ENCODE assay signal across 23 cellular contexts in the genomic region with DNA sequence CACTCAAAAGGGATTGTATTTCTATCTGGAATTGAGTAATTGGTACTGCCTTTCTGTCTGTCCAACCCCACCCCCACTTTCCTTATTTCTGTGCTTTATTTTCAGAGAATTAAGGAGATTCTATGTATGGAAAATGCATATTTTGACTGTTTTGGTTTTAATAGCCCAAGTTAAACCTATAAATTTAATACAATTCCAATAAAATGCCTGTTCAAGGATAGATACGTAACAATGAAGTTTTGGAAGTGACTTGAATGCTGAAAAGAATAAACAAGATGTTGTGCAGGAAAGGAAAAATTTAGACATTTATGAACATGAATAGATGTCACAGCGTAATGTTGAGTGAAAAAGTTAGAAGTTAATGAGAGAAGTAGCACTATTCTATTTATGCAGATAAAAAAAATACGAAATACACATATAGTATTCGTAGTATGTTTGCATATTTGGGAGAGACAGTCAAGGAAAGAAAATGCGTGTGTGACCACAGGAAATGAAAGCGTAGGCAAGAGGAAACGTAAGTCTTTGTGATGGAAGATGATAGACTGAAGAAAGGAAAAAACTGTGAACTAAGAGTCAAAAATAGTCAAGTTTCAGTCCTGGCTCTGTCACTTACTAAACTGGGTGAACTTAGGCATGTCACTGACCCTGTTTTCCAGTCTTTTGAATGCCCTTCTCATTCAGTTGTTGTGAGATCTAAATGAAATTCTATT.
DNase-seq lines count a peak whose midpoint lies in the region; ATAC-seq, FAIRE-seq and TF ChIP-seq lines count a peak whose summit lies in the region.
"Had no signal": no experiment of that assay in that cellular context is flagged by ENCODE, and none has a peak within 500 bp of the region (broad histone marks: within the 10 kb centered on the region; RNA-seq: fewer than 3 reads in every experiment).

No MANE protein-coding gene starts in this region.

- peaks cover 0 to 21% (median 11%) of the 10 kb centered on the region in 4 donors for H3K4me1 ChIP-seq in tibial nerve
- H3K4me1 ChIP-seq: psoas muscle had no signal

- H3K36me3 ChIP-seq in tibial nerve, result no peaks in the 10 kb centered on the region
- H3K36me3 ChIP-seq: adrenal gland, gastroesophageal sphincter, vagina had no signal

- TF ChIP-seq POLR2A in tibial nerve (IDR thresholded peaks at IDR 0.05), result no peak

- peaks cover 90% of the 10 kb centered on the region for H3K27me3 Mint-ChIP-seq in T-helper 1 cell treated with Interleukin-12 subunit alpha and Interleukin-12 subunit beta and Interleukin-4 antibody, amounts not matched to agents 30 μg/mL and 1 μg/mL, for 36 hours (ENCODE audit: low read depth)
- peaks cover 82% of the 10 kb centered on the region for H3K27me3 Mint-ChIP-seq in activated CD8-positive, alpha-beta T cell treated with anti-CD3 and anti-CD28 coated beads, Interleukin-2, amount 10 ng/mL, durations not matched to agents 7 days and 5 days (ENCODE audit: low read depth)

- TF ChIP-seq CTCF in fibroblast of villous mesenchyme (IDR thresholded peaks at IDR 0.05; ENCODE audit: insufficient read depth, low read depth, low read length), result no peak
- no peak for TF ChIP-seq CTCF in tibial nerve (IDR thresholded peaks at IDR 0.05)

- peaks cover 18% of the 10 kb centered on the region for H3K4me1 Mint-ChIP-seq in T-helper 1 cell treated with Interleukin-12 subunit alpha and Interleukin-12 subunit beta and Interleukin-4 antibody, amounts not matched to agents 30 μg/mL and 1 μg/mL, for 36 hours (ENCODE audit: low read depth)
- peaks cover 24% of the 10 kb centered on the region for H3K4me1 Mint-ChIP-seq in activated CD8-positive, alpha-beta T cell treated with anti-CD3 and anti-CD28 coated beads, Interleukin-2, amount 10 ng/mL, durations not matched to agents 7 days and 5 days (ENCODE audit: low read depth)

- peaks cover 7 to 100% of the 10 kb centered on the region in 2 donors for H3K27me3 ChIP-seq in tibial nerve

- TF ChIP-seq EP300 in tibial nerve (IDR thresholded peaks at IDR 0.05), result no peak

- ATAC-seq in activated CD8-positive, alpha-beta T cell treated with anti-CD3 and anti-CD28 coated beads, Interleukin-2, amount 10 ng/mL, durations not matched to agents 7 days and 5 days, result peak; percentile 23
- ATAC-seq in GM19035 (IDR thresholded peaks at IDR 0.05; ENCODE audit: unreplicated experiment) (no peak), GM21423 (IDR thresholded peaks at IDR 0.05; ENCODE audit: unreplicated experiment) (no peak)
- ATAC-seq: gastroesophageal sphincter, psoas muscle had no signal

- DNase-seq in T-helper 1 cell (no peak), GM18507 (ENCODE audit: extremely low spot score, insufficient read length, low read depth) (no peak), fibroblast of villous mesenchyme (ENCODE audit: low read depth) (peak; percentile 36), tibial nerve (ENCODE audit: low spot score in 2 of 2) (no peak)
- DNase-seq in activated CD8-positive, alpha-beta T cell treated with anti-CD3 and anti-CD28 coated beads, Interleukin-2, amount 10 ng/mL, durations not matched to agents 7 days and 5 days, result no peak
- DNase-seq: activated CD4-positive, alpha-beta T cell treated with anti-CD3 and anti-CD28 coated beads, Interleukin-2, amount 50 U/mL, for 4 hours; activated T-cell treated with anti-CD3 and anti-CD28 coated beads, Interleukin-2, amount 50 U/mL, for 48 hours; adrenal gland; HFFc6; KG1; midbrain; NCI-H1930; NCI-H226; NK-92 treated with Interleukin-12 subunit alpha and Interleukin-12 subunit beta, amount 100 ng/mL, for 24 hours; psoas muscle; RPMI8226; stimulated activated CD4-positive, alpha-beta T cell treated with anti-CD3 and anti-CD28 coated beads, Interleukin-4, amount 100 ng/mL, for 1 hour had no signal

- no peaks in the 10 kb centered on the region for H3K9me3 Mint-ChIP-seq in T-helper 1 cell treated with Interleukin-12 subunit alpha and Interleukin-12 subunit beta and Interleukin-4 antibody, amounts not matched to agents 30 μg/mL and 1 μg/mL, for 36 hours
- H3K9me3 Mint-ChIP-seq in activated CD8-positive, alpha-beta T cell treated with anti-CD3 and anti-CD28 coated beads, Interleukin-2, amount 10 ng/mL, durations not matched to agents 7 days and 5 days (ENCODE audit: insufficient read depth), result no peaks in the 10 kb centered on the region

- H3K27ac Mint-ChIP-seq in T-helper 1 cell treated with Interleukin-12 subunit alpha and Interleukin-12 subunit beta and Interleukin-4 antibody, amounts not matched to agents 30 μg/mL and 1 μg/mL, for 36 hours, result peak overlapping the region; percentile 0
- H3K27ac Mint-ChIP-seq in activated CD8-positive, alpha-beta T cell treated with anti-CD3 and anti-CD28 coated beads, Interleukin-2, amount 10 ng/mL, durations not matched to agents 7 days and 5 days, result no peak overlapping the region
- H3K27ac Mint-ChIP-seq: HFFc6 had no signal

- CTCF ChIA-PET in activated CD8-positive, alpha-beta T cell treated with anti-CD3 and anti-CD28 coated beads, Interleukin-2, amount 10 ng/mL, durations not matched to agents 7 days and 5 days (lab: Charles Lee), result no interaction called here

- H3K9me3 ChIP-seq in tibial nerve, result no peaks in the 10 kb centered on the region
- H3K9me3 ChIP-seq: adrenal gland, gastroesophageal sphincter, psoas muscle, vagina had no signal

- H3K36me3 Mint-ChIP-seq in T-helper 1 cell treated with Interleukin-12 subunit alpha and Interleukin-12 subunit beta and Interleukin-4 antibody, amounts not matched to agents 30 μg/mL and 1 μg/mL, for 36 hours (ENCODE audit: low read depth), result peaks cover 2% of the 10 kb centered on the region
- H3K36me3 Mint-ChIP-seq in activated CD8-positive, alpha-beta T cell treated with anti-CD3 and anti-CD28 coated beads, Interleukin-2, amount 10 ng/mL, durations not matched to agents 7 days and 5 days (ENCODE audit: low read depth), result no peaks in the 10 kb centered on the region

- no peak overlapping the region for H3K4me3 ChIP-seq in fibroblast of villous mesenchyme (ENCODE audit: low read depth, low read length)
- no peak overlapping the region for H3K4me3 ChIP-seq in tibial nerve
- H3K4me3 ChIP-seq: adrenal gland, gastroesophageal sphincter, psoas muscle, skin epidermis, vagina had no signal

- POLR2A ChIA-PET in activated CD8-positive, alpha-beta T cell treated with anti-CD3 and anti-CD28 coated beads, Interleukin-2, amount 10 ng/mL, durations not matched to agents 7 days and 5 days (lab: Charles Lee), result no interaction called here

- no peak overlapping the region for H3K27ac ChIP-seq in tibial nerve
- H3K27ac ChIP-seq: adrenal gland, gastroesophageal sphincter, psoas muscle, skin epidermis, vagina had no signal

- FAIRE-seq in GM18507 (lab: Jason Lieb, UNC), result peak; percentile 29

- WGBS in tibial nerve, 2 donors, result 35 to 46% methylated on average over 7 of the region's 7 CpGs

- H3K4me3 Mint-ChIP-seq in T-helper 1 cell treated with Interleukin-12 subunit alpha and Interleukin-12 subunit beta and Interleukin-4 antibody, amounts not matched to agents 30 μg/mL and 1 μg/mL, for 36 hours, result no peak overlapping the region
- no peak overlapping the region for H3K4me3 Mint-ChIP-seq in activated CD8-positive, alpha-beta T cell treated with anti-CD3 and anti-CD28 coated beads, Interleukin-2, amount 10 ng/mL, durations not matched to agents 7 days and 5 days
- H3K4me3 Mint-ChIP-seq: HFFc6 had no signal
